10 cellular contexts compared by ENCODE assay signal in genomic region chr18:27378396-27379094, GRCh38.
A peak's percentile ranks its signal among the peaks of the same experiment; 100 is the strongest.
DNase-seq lines count a peak whose midpoint lies in the region; ATAC-seq, FAIRE-seq and TF ChIP-seq lines count a peak whose summit lies in the region.
"Had no signal": no experiment of that assay in that cellular context is flagged by ENCODE, and none has a peak within 500 bp of the region (broad histone marks: within the 10 kb centered on the region; RNA-seq: fewer than 3 reads in every experiment).

No MANE protein-coding gene starts in this region.

- H3K27me3 Mint-ChIP-seq in glutamatergic neuron (ENCODE audit: unreplicated experiment) = no peaks in the 10 kb centered on the region
- H3K27me3 Mint-ChIP-seq: CD4-positive, alpha-beta memory T cell had no signal

- H3K4me1 Mint-ChIP-seq in glutamatergic neuron (ENCODE audit: low read depth, unreplicated experiment) = no peaks in the 10 kb centered on the region
- H3K4me1 Mint-ChIP-seq: CD4-positive, alpha-beta memory T cell had no signal

- ATAC-seq in GM21423 (IDR thresholded peaks at IDR 0.05; ENCODE audit: unreplicated experiment) (peak; percentile 61), sciatic nerve (no peak)

- H3K9me3 Mint-ChIP-seq in glutamatergic neuron (ENCODE audit: unreplicated experiment) = no peaks in the 10 kb centered on the region

- no peak overlapping the region for H3K27ac Mint-ChIP-seq in glutamatergic neuron (ENCODE audit: unreplicated experiment)
- H3K27ac Mint-ChIP-seq: CD4-positive, alpha-beta memory T cell had no signal

- H3K36me3 Mint-ChIP-seq in glutamatergic neuron (ENCODE audit: unreplicated experiment) = no peaks in the 10 kb centered on the region
- H3K36me3 Mint-ChIP-seq: CD4-positive, alpha-beta memory T cell had no signal

- in situ Hi-C loops in Caki2 (cut with HindIII; ENCODE audit: low pct_unique_long_range_greater_than_20kb, low sequenced_read_pairs) = no loop called here

- no peak overlapping the region for H3K4me3 Mint-ChIP-seq in glutamatergic neuron (ENCODE audit: unreplicated experiment)
- H3K4me3 Mint-ChIP-seq: CD4-positive, alpha-beta memory T cell had no signal

- TF ChIP-seq CTCF in glutamatergic neuron (IDR thresholded peaks at IDR 0.05; ENCODE audit: partially characterized antibody, unreplicated experiment) = no peak
- no peak for TF ChIP-seq CTCF in D721Med (IDR thresholded peaks at IDR 0.05; ENCODE audit: insufficient read depth, missing control alignments)

- intact Hi-C loops in sciatic nerve (cut with DNase I) = no loop called here

- peak; percentile 85 for DNase-seq in Caki2 (ENCODE audit: low read depth)
- DNase-seq in NCI-H226 = peak; percentile 75
- DNase-seq in iris pigment epithelial cell (ENCODE audit: low read depth) = peak; percentile 88
- DNase-seq in sciatic nerve (ENCODE audit: low spot score) = no peak
- no peak for DNase-seq in glutamatergic neuron
- no peak for DNase-seq in D721Med (ENCODE audit: insufficient read length, low spot score)
- no peak for DNase-seq in NCI-H510A (lab: John Stamatoyannopoulos, UW)
- DNase-seq: CD4-positive, alpha-beta memory T cell; IMR-90 had no signal

- no peak for FAIRE-seq in D721Med (lab: Jason Lieb, UNC)

Comparison
In these comparisons a context has a peak if more than half of its experiments do, and no peak if none do; other contexts are left out.
1. DNase-seq: peak in Caki2 (single experiment), NCI-H226 (single experiment) and iris pigment epithelial cell (single experiment); none in sciatic nerve (single experiment), glutamatergic neuron (single experiment), D721Med (single experiment) and NCI-H510A (single experiment).